1 cellular context compared by ENCODE assay signal in the genomic region with DNA sequence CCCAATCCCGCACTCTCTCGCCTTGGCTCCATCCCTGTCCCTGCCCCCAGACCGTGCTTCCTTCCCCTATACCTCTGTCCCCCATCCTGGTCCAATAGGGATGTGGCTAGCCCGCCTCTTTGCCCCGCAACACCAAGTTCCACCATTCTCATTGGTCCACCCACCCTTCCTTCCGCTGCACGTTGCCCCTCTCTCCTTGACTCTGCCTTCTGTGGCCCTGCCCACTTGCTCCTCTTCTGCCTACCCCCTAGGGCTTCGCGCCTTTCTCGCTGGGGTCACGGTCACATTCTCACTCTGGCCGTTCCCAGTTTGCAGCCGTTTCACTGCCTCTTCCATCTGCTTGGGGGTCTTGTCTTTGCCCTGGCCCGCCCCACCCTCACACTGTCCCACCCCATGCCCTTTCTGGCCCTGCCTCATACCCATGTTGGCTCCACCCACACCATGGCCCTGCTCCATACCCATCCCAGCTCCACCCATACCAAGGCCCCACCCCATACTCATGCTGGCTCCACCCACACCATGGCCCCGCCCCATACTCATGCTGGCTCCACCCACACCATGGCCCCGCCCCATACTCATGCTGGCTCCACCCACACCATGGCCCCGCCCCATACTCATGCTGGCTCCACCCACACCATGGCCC.
TF ChIP-seq lines count a peak whose summit lies in the region.

No MANE protein-coding gene starts in this region.

TF ChIP-seq in HCT116, 20 proteins besides CTCF, POLR2A, EP300 and RAD21 (continued from another document):
- TF ChIP-seq, protein P1, sequence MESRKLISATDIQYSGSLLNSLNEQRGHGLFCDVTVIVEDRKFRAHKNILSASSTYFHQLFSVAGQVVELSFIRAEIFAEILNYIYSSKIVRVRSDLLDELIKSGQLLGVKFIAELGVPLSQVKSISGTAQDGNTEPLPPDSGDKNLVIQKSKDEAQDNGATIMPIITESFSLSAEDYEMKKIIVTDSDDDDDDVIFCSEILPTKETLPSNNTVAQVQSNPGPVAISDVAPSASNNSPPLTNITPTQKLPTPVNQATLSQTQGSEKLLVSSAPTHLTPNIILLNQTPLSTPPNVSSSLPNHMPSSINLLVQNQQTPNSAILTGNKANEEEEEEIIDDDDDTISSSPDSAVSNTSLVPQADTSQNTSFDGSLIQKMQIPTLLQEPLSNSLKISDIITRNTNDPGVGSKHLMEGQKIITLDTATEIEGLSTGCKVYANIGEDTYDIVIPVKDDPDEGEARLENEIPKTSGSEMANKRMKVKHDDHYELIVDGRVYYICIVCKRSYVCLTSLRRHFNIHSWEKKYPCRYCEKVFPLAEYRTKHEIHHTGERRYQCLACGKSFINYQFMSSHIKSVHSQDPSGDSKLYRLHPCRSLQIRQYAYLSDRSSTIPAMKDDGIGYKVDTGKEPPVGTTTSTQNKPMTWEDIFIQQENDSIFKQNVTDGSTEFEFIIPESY (IDR thresholded peaks at IDR 0.05; ENCODE audit: extremely low read depth, insufficient replicate concordance, low read length) = no peak
- TF ChIP-seq FOSL1 (IDR thresholded peaks at IDR 0.05; ENCODE audit: low read depth) (no peak), JUND (IDR thresholded peaks at IDR 0.05) (no peak), ZFX (IDR thresholded peaks at IDR 0.05) (no peak), ZNF274 (IDR thresholded peaks at IDR 0.05; ENCODE audit: low read depth, low read length) (no peak), EZH2 (IDR thresholded peaks at IDR 0.05) (no peak), CEBPB (IDR thresholded peaks at IDR 0.05; ENCODE audit: low read depth) (no peak), EGR1 (IDR thresholded peaks at IDR 0.05; ENCODE audit: low read depth) (no peak), SP1 (IDR thresholded peaks at IDR 0.05; ENCODE audit: low read depth) (no peak), SRF (IDR thresholded peaks at IDR 0.05; ENCODE audit: low read depth) (no peak), YY1 (IDR thresholded peaks at IDR 0.05; ENCODE audit: extremely low read depth, insufficient replicate concordance, low read depth, low read length) (no peak), ELF1 (IDR thresholded peaks at IDR 0.05; ENCODE audit: borderline replicate concordance, low read depth) (no peak), EZH2phosphoT487 (IDR thresholded peaks at IDR 0.05; ENCODE audit: borderline replicate concordance) (no peak), POLR2AphosphoS5 (IDR thresholded peaks at IDR 0.05; ENCODE audit: low read depth, low read length) (no peak)
- TF ChIP-seq, protein P2, sequence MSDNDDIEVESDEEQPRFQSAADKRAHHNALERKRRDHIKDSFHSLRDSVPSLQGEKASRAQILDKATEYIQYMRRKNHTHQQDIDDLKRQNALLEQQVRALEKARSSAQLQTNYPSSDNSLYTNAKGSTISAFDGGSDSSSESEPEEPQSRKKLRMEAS (IDR thresholded peaks at IDR 0.05) = no peak
- TF ChIP-seq, protein P3, sequence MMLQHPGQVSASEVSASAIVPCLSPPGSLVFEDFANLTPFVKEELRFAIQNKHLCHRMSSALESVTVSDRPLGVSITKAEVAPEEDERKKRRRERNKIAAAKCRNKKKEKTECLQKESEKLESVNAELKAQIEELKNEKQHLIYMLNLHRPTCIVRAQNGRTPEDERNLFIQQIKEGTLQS (IDR thresholded peaks at IDR 0.05) = no peak
